21 cellular contexts compared by ENCODE assay signal in genomic region chr1:43422995-43423671, GRCh38. TPM values are rescaled to one million over a fixed set of nuclear protein-coding genes. Genes with fewer than 3 reads are reported as not detected.
DNase-seq lines count a peak whose midpoint lies in the region; ATAC-seq, FAIRE-seq and TF ChIP-seq lines count a peak whose summit lies in the region.
"Had no signal": no experiment of that assay in that cellular context is flagged by ENCODE, and none has a peak within 500 bp of the region (broad histone marks: within the 10 kb centered on the region; RNA-seq: fewer than 3 reads in every experiment).

No MANE protein-coding gene starts in this region.

- H3K36me3 ChIP-seq in HEK293 (ENCODE audit: control insufficient read depth in 2 of 2, insufficient read depth in 1 of 2, low read length in 2 of 2) (peaks cover 12 to 100% of the 10 kb centered on the region in 2 experiments), mucosa of rectum (ENCODE audit: control insufficient read depth in 2 of 2, insufficient read depth in 2 of 2, low read length in 2 of 2) (peaks cover 92 to 94% of the 10 kb centered on the region in 2 donors), esophagus muscularis mucosa (peaks cover 77 to 100% (median 99%) of the 10 kb centered on the region in 4 donors)

- peaks cover 45% of the 10 kb centered on the region for H3K36me3 Mint-ChIP-seq in T-helper 1 cell treated with Interleukin-12 subunit alpha and Interleukin-12 subunit beta and Interleukin-4 antibody, amounts not matched to agents 30 μg/mL and 1 μg/mL, for 36 hours (ENCODE audit: low read depth)
- H3K36me3 Mint-ChIP-seq in effector memory CD8-positive, alpha-beta T cell (ENCODE audit: insufficient read depth): peaks cover 37% of the 10 kb centered on the region
- peaks cover 34% of the 10 kb centered on the region for H3K36me3 Mint-ChIP-seq in mesothelial cell of epicardium

- no peaks in the 10 kb centered on the region for H3K9me3 ChIP-seq in HEK293 (ENCODE audit: control insufficient read depth, insufficient read depth, low read depth, low read length)
- peaks cover 0 to 2% of the 10 kb centered on the region in 2 donors for H3K9me3 ChIP-seq in mucosa of rectum (ENCODE audit: control insufficient read depth in 2 of 2, low read length in 2 of 2)
- no peaks in the 10 kb centered on the region for H3K9me3 ChIP-seq in esophagus muscularis mucosa
- H3K9me3 ChIP-seq: lower lobe of right lung, neutrophil, Peyer's patch, psoas muscle, upper lobe of left lung had no signal

- 94% methylated on average over 16 of the region's 16 CpGs for WGBS in esophagus muscularis mucosa

- H3K9ac ChIP-seq in mucosa of rectum (ENCODE audit: low read depth in 1 of 2, low read length in 2 of 2): no peak overlapping the region

- H3K27me3 Mint-ChIP-seq in T-helper 1 cell treated with Interleukin-12 subunit alpha and Interleukin-12 subunit beta and Interleukin-4 antibody, amounts not matched to agents 30 μg/mL and 1 μg/mL, for 36 hours (ENCODE audit: low read depth): no peaks in the 10 kb centered on the region
- H3K27me3 Mint-ChIP-seq in effector memory CD8-positive, alpha-beta T cell: no peaks in the 10 kb centered on the region
- no peaks in the 10 kb centered on the region for H3K27me3 Mint-ChIP-seq in mesothelial cell of epicardium (ENCODE audit: low read depth)

- no peak for TF ChIP-seq EP300 in esophagus muscularis mucosa (IDR thresholded peaks at IDR 0.05)

- CTCF ChIA-PET in HEK293 (lab: Yijun Ruan, JAX): no interaction called here

- H3K9me3 Mint-ChIP-seq in T-helper 1 cell treated with Interleukin-12 subunit alpha and Interleukin-12 subunit beta and Interleukin-4 antibody, amounts not matched to agents 30 μg/mL and 1 μg/mL, for 36 hours: no peaks in the 10 kb centered on the region
- H3K9me3 Mint-ChIP-seq in effector memory CD8-positive, alpha-beta T cell: no peaks in the 10 kb centered on the region
- no peaks in the 10 kb centered on the region for H3K9me3 Mint-ChIP-seq in mesothelial cell of epicardium

- H3K4me3 Mint-ChIP-seq in T-helper 1 cell treated with Interleukin-12 subunit alpha and Interleukin-12 subunit beta and Interleukin-4 antibody, amounts not matched to agents 30 μg/mL and 1 μg/mL, for 36 hours: no peak overlapping the region
- H3K4me3 Mint-ChIP-seq in effector memory CD8-positive, alpha-beta T cell: no peak overlapping the region
- no peak overlapping the region for H3K4me3 Mint-ChIP-seq in mesothelial cell of epicardium

- FAIRE-seq in D721Med (lab: Jason Lieb, UNC): no peak
- FAIRE-seq: HTR-8/SVneo had no signal

- TF ChIP-seq POLR2A in esophagus muscularis mucosa (IDR thresholded peaks at IDR 0.05; ENCODE audit: low read depth): no peak

- intact Hi-C loops in esophagus muscularis mucosa (cut with DNase I): no loop called here

- DNase-seq in T-helper 1 cell (no peak), D721Med (ENCODE audit: insufficient read length, low spot score) (no peak), esophagus muscularis mucosa (ENCODE audit: extremely low spot score) (no peak), mesothelial cell of epicardium (ENCODE audit: low spot score in 2 of 2, unreplicated experiment in 2 of 2) (no peak)
- no peak for DNase-seq in effector memory CD8-positive, alpha-beta T cell
- DNase-seq: activated CD4-positive, alpha-beta T cell treated with anti-CD3 and anti-CD28 coated beads for 4 hours; activated effector memory CD4-positive, alpha-beta T cell treated with Interleukin-2 at 50 U/mL for 16 hours; DMS153; effector memory CD4-positive, alpha-beta T cell; lower lobe of right lung; MV-4-11; NCI-H524 treated with DMSO at 0.1 percent for 48 hours; Peyer's patch; psoas muscle; upper lobe of left lung had no signal

- no peak for TF ChIP-seq CTCF in HEK293 (tag by site-specific recombination; IDR thresholded peaks at IDR 0.05)
- TF ChIP-seq CTCF in D721Med (IDR thresholded peaks at IDR 0.05; ENCODE audit: insufficient read depth, missing control alignments): no peak
- TF ChIP-seq CTCF in esophagus muscularis mucosa (IDR thresholded peaks at IDR 0.05): no peak
- TF ChIP-seq CTCF in mesothelial cell of epicardium (IDR thresholded peaks at IDR 0.05; ENCODE audit: unreplicated experiment): no peak

- no peak overlapping the region for H3K27ac ChIP-seq in HEK293 (ENCODE audit: extremely low read depth, low read depth, low read length)
- H3K27ac ChIP-seq in mucosa of rectum (ENCODE audit: low read depth in 2 of 2, low read length in 2 of 2): peak overlapping the region; percentile 60 to 63
- no peak overlapping the region for H3K27ac ChIP-seq in esophagus muscularis mucosa (replicated peaks in 1 of 4)
- H3K27ac ChIP-seq: 22Rv1, lower lobe of right lung, neutrophil, psoas muscle had no signal

- H3K4me3 ChIP-seq in HEK293 (ENCODE audit: low read depth, low read length): no peak overlapping the region
- no peak overlapping the region for H3K4me3 ChIP-seq in mucosa of rectum (ENCODE audit: low read length in 2 of 2)
- H3K4me3 ChIP-seq in esophagus muscularis mucosa: no peak overlapping the region
- H3K4me3 ChIP-seq: lower lobe of right lung, Peyer's patch, psoas muscle, upper lobe of left lung had no signal

- POLR2A ChIA-PET in HEK293 (lab: Yijun Ruan, JAX): no interaction called here

- ATAC-seq in effector memory CD8-positive, alpha-beta T cell (replicated peaks): peak; percentile 14
- ATAC-seq: psoas muscle had no signal

- H3K4me1 ChIP-seq in HEK293 (ENCODE audit: control insufficient read depth, insufficient read depth, low read length) (no peaks in the 10 kb centered on the region), mucosa of rectum (ENCODE audit: control insufficient read depth in 2 of 2, insufficient read depth in 2 of 2, low read length in 2 of 2) (peaks cover 0 to 3% of the 10 kb centered on the region in 2 donors), esophagus muscularis mucosa (no peaks in the 10 kb centered on the region)
- H3K4me1 ChIP-seq: lower lobe of right lung, Peyer's patch, psoas muscle had no signal

- H3K27ac Mint-ChIP-seq in T-helper 1 cell treated with Interleukin-12 subunit alpha and Interleukin-12 subunit beta and Interleukin-4 antibody, amounts not matched to agents 30 μg/mL and 1 μg/mL, for 36 hours: peak overlapping the region; percentile 74
- peak overlapping the region; percentile 41 to 91 for H3K27ac Mint-ChIP-seq in effector memory CD8-positive, alpha-beta T cell
- H3K27ac Mint-ChIP-seq in mesothelial cell of epicardium: no peak overlapping the region

- H3K27me3 ChIP-seq in mucosa of rectum (ENCODE audit: control insufficient read depth in 2 of 2, insufficient read depth in 2 of 2, low read length in 2 of 2) (no peaks in the 10 kb centered on the region), esophagus muscularis mucosa (no peaks in the 10 kb centered on the region)
- H3K27me3 ChIP-seq: neutrophil, Peyer's patch, upper lobe of left lung had no signal

- peaks cover 8% of the 10 kb centered on the region for H3K4me1 Mint-ChIP-seq in T-helper 1 cell treated with Interleukin-12 subunit alpha and Interleukin-12 subunit beta and Interleukin-4 antibody, amounts not matched to agents 30 μg/mL and 1 μg/mL, for 36 hours (ENCODE audit: low read depth)
- peaks cover 0 to 13% of the 10 kb centered on the region in 2 donors for H3K4me1 Mint-ChIP-seq in effector memory CD8-positive, alpha-beta T cell (ENCODE audit: low read depth in 2 of 2)
- H3K4me1 Mint-ChIP-seq in mesothelial cell of epicardium: no peaks in the 10 kb centered on the region

TF ChIP-seq in HEK293, 187 proteins besides CTCF, POLR2A, EP300 and RAD21 (continues in another document):
- TF ChIP-seq, protein P1, sequence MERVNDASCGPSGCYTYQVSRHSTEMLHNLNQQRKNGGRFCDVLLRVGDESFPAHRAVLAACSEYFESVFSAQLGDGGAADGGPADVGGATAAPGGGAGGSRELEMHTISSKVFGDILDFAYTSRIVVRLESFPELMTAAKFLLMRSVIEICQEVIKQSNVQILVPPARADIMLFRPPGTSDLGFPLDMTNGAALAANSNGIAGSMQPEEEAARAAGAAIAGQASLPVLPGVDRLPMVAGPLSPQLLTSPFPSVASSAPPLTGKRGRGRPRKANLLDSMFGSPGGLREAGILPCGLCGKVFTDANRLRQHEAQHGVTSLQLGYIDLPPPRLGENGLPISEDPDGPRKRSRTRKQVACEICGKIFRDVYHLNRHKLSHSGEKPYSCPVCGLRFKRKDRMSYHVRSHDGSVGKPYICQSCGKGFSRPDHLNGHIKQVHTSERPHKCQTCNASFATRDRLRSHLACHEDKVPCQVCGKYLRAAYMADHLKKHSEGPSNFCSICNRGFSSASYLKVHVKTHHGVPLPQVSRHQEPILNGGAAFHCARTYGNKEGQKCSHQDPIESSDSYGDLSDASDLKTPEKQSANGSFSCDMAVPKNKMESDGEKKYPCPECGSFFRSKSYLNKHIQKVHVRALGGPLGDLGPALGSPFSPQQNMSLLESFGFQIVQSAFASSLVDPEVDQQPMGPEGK (tag by site-specific recombination; IDR thresholded peaks at IDR 0.05): no peak
- TF ChIP-seq ZFHX2 (tag by site-specific recombination; conservative IDR thresholded peaks at IDR 0.05): no peak
- peak; percentile 79 for TF ChIP-seq KLF8 (tag by site-specific recombination; IDR thresholded peaks at IDR 0.05)
- TF ChIP-seq ZNF560 (tag by site-specific recombination; IDR thresholded peaks at IDR 0.05; ENCODE audit: borderline replicate concordance): no peak
- TF ChIP-seq ZNF596 (tag by site-specific recombination; IDR thresholded peaks at IDR 0.05): no peak
- TF ChIP-seq ZNF610 (tag by site-specific recombination; IDR thresholded peaks at IDR 0.05; ENCODE audit: borderline replicate concordance): no peak
- TF ChIP-seq ZNF398 (tag by site-specific recombination; IDR thresholded peaks at IDR 0.05): no peak

RNA-seq across cellular contexts. Expression of gene HYI, which starts 30.6 kb away (rescaled TPM):
- total RNA-seq in esophagus muscularis mucosa (10 to 100 TPM; 36.3 to 60.5 (median 50.6) TPM), mesothelial cell of epicardium (35.7 to 41.2 TPM (median 37.5 TPM) in 3 replicates)

RNA-seq across cellular contexts. Expression of gene SZT2, which starts 33.4 kb away (rescaled TPM):
- total RNA-seq in esophagus muscularis mucosa (10 to 100 TPM; 25.2 to 45.9 (median 31.3) TPM), mesothelial cell of epicardium (80.1 to 97.4 TPM (median 83.7 TPM) in 3 replicates)

RNA-seq across cellular contexts. Expression of gene MED8, which starts 33.5 kb away (rescaled TPM):
- total RNA-seq in esophagus muscularis mucosa: 10 to 100 TPM; 27.6 to 34.1 (median 32.0) TPM
- 29.8 to 32.4 TPM (median 30.4 TPM) in 3 replicates for total RNA-seq in mesothelial cell of epicardium

RNA-seq across cellular contexts. Expression of gene ELOVL1, which starts 55.3 kb away (rescaled TPM):
- total RNA-seq in esophagus muscularis mucosa: 10 to 100 TPM; 25.7 to 63.2 (median 49.1) TPM
- 40.3 to 42.4 TPM (median 41.4 TPM) in 3 replicates for total RNA-seq in mesothelial cell of epicardium

Comparison
In these comparisons a context has a peak if more than half of its experiments do, and no peak if none do; other contexts are left out.
1. H3K27ac ChIP-seq: peak in mucosa of rectum (2 of 2); none in HEK293 (single experiment) and esophagus muscularis mucosa (0 of 4).